ENCODE assay signal across 1 cellular context in the genomic region with DNA sequence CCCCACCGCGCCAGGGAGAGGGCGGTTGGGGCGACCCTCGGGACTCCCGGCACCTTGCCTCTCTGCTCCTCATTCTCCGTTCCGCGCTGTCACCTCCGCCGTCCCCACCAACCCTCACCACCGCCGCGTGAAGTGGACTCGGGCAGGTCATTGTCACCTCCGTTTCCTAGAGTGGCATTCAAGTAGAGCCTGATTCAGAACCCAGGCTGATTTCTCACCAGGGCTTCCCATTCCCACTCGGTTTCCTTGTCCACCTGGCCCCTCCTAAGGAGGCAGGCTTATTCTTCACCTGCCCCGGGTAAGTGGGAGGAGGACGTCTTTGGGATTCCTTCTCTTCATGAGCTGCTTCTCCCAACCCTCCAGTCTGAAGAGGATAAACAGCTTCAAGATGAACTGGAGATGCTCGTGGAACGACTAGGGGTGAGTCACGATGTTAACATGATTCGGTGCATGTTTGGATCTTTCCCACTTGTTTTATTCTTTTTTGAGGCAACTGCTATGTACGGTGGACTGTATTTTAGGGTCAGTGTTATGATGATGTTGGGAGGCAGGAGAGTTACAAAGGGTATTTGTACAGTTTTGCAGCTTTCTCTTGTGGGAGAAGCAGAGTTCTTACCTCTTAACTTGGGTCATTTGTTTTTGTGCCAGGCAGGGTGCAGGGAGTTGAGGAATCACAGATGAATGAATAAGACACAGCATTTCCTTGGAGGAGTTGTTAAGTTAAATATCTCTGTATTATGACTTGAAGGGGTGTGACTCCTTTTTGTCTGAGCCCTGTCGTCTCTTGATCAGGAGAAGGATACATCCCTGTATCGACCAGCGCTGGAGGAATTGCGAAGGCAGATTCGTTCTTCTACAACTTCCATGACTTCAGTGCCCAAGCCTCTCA.
TF ChIP-seq lines count a peak whose summit lies in the region.

No MANE protein-coding gene starts in this region.

TF ChIP-seq in GM12878, 131 proteins besides CTCF, POLR2A, EP300 and RAD21:
- TF ChIP-seq HDGF (IDR thresholded peaks at IDR 0.05) (0 out of 2 replicates have a peak, but pooled peaks have one; percentile 43), CBX5 (IDR thresholded peaks at IDR 0.05; ENCODE audit: low read depth) (no peak), TCF12 (IDR thresholded peaks at IDR 0.05; ENCODE audit: low read depth, low read length) (0 out of 2 replicates have a peak, but pooled peaks have one; percentile 16), RBBP5 (conservative IDR thresholded peaks at IDR 0.05) (no peak)
TF ChIP-seq in GM12878: peak in this region for 2.
